Comparison of ENCODE assay signal across 15 cellular contexts in genomic region chr12:1919284-1919683, GRCh38. TPM values are rescaled to one million over a fixed set of nuclear protein-coding genes. Genes with fewer than 3 reads are reported as not detected.
DNase-seq lines count a peak whose midpoint lies in the region; ATAC-seq and TF ChIP-seq lines count a peak whose summit lies in the region.
"Had no signal": no experiment of that assay in that cellular context is flagged by ENCODE, and none has a peak within 500 bp of the region (broad histone marks: within the 10 kb centered on the region; RNA-seq: fewer than 3 reads in every experiment).

No MANE protein-coding gene starts in this region.

- H3K4me3 ChIP-seq in fibroblast of mammary gland (ENCODE audit: control insufficient read depth, low read depth, low read length) = no peak overlapping the region
- H3K4me3 ChIP-seq: GM23338 had no signal

- H3K9me3 Mint-ChIP-seq in activated CD4-positive, alpha-beta T cell treated with anti-CD3 and anti-CD28 coated beads, Interleukin-2, amount 10 ng/mL, durations not matched to agents 24 days and 14 days = peaks cover 4% of the 10 kb centered on the region
- H3K9me3 Mint-ChIP-seq in stimulated activated memory B cell treated with anti-CD40 and anti-IgM and Interleukin-4, amounts not matched to agents 10 μg/mL and 1 μg/mL and 100 μg/mL, for 72 hours = peaks cover 3% of the 10 kb centered on the region
- H3K9me3 Mint-ChIP-seq: GM23338 had no signal

- TF ChIP-seq CTCF in fibroblast of mammary gland (conservative IDR thresholded peaks at IDR 0.05; ENCODE audit: control insufficient read depth, insufficient read depth, low read depth, low read length) = no peak

- peak; percentile 46 for DNase-seq in activated CD4-positive, alpha-beta T cell treated with anti-CD3 and anti-CD28 coated beads, Interleukin-2, amount 10 ng/mL, durations not matched to agents 24 days and 14 days
- DNase-seq in activated CD4-positive, alpha-beta T cell treated with anti-CD3 and anti-CD28 coated beads for 48 hours = no peak
- DNase-seq in HuH-7.5 (ENCODE audit: low spot score) (peak; percentile 14), fibroblast of mammary gland (ENCODE audit: low read depth) (peak; percentile 14), germinal center (ENCODE audit: low spot score) (no peak), cerebellum (ENCODE audit: low spot score) (no peak)
- no peak for DNase-seq in stimulated activated CD4-positive, alpha-beta T cell treated with anti-CD3 and anti-CD28 coated beads, Interleukin-4, amount 100 ng/mL, for 24 hours
- DNase-seq: cortex of kidney; NCI-H1436 treated with DMSO at 0.1 percent for 48 hours; NCI-H510A; stimulated activated CD4-positive, alpha-beta T cell treated with anti-CD3 and anti-CD28 coated beads, Interleukin-2, amount 100 ng/mL, for 48 hours had no signal

- peaks cover 13% of the 10 kb centered on the region for H3K27me3 Mint-ChIP-seq in activated CD4-positive, alpha-beta T cell treated with anti-CD3 and anti-CD28 coated beads, Interleukin-2, amount 10 ng/mL, durations not matched to agents 24 days and 14 days
- peaks cover 13% of the 10 kb centered on the region for H3K27me3 Mint-ChIP-seq in stimulated activated memory B cell treated with anti-CD40 and anti-IgM and Interleukin-4, amounts not matched to agents 10 μg/mL and 1 μg/mL and 100 μg/mL, for 72 hours

- H3K36me3 Mint-ChIP-seq in activated CD4-positive, alpha-beta T cell treated with anti-CD3 and anti-CD28 coated beads, Interleukin-2, amount 10 ng/mL, durations not matched to agents 24 days and 14 days (ENCODE audit: low read depth) = no peaks in the 10 kb centered on the region
- H3K36me3 Mint-ChIP-seq in stimulated activated memory B cell treated with anti-CD40 and anti-IgM and Interleukin-4, amounts not matched to agents 10 μg/mL and 1 μg/mL and 100 μg/mL, for 72 hours = peaks cover 22% of the 10 kb centered on the region

- H3K4me3 Mint-ChIP-seq in activated CD4-positive, alpha-beta T cell treated with anti-CD3 and anti-CD28 coated beads, Interleukin-2, amount 10 ng/mL, durations not matched to agents 24 days and 14 days = no peak overlapping the region
- H3K4me3 Mint-ChIP-seq in stimulated activated memory B cell treated with anti-CD40 and anti-IgM and Interleukin-4, amounts not matched to agents 10 μg/mL and 1 μg/mL and 100 μg/mL, for 72 hours = peak overlapping the region; percentile 98
- H3K4me3 Mint-ChIP-seq: GM23338 had no signal

- intact Hi-C loops in activated CD4-positive, alpha-beta T cell treated with anti-CD3 and anti-CD28 coated beads, Interleukin-2, amount 10 ng/mL, durations not matched to agents 24 days and 14 days (cut with micrococcal nuclease) = no loop called here

- H3K27ac Mint-ChIP-seq in activated CD4-positive, alpha-beta T cell treated with anti-CD3 and anti-CD28 coated beads, Interleukin-2, amount 10 ng/mL, durations not matched to agents 24 days and 14 days = no peak overlapping the region
- H3K27ac Mint-ChIP-seq in stimulated activated memory B cell treated with anti-CD40 and anti-IgM and Interleukin-4, amounts not matched to agents 10 μg/mL and 1 μg/mL and 100 μg/mL, for 72 hours = peak overlapping the region; percentile 99
- H3K27ac Mint-ChIP-seq: GM23338 had no signal

- ATAC-seq in stimulated activated memory B cell treated with anti-CD40 and anti-IgM and Interleukin-4, amounts not matched to agents 10 μg/mL and 1 μg/mL and 100 μg/mL, for 72 hours = no peak
- ATAC-seq: naive thymus-derived CD8-positive, alpha-beta T cell; right cardiac atrium had no signal

- H3K4me1 Mint-ChIP-seq in activated CD4-positive, alpha-beta T cell treated with anti-CD3 and anti-CD28 coated beads, Interleukin-2, amount 10 ng/mL, durations not matched to agents 24 days and 14 days = peaks cover 14% of the 10 kb centered on the region
- H3K4me1 Mint-ChIP-seq in stimulated activated memory B cell treated with anti-CD40 and anti-IgM and Interleukin-4, amounts not matched to agents 10 μg/mL and 1 μg/mL and 100 μg/mL, for 72 hours = peaks cover 58% of the 10 kb centered on the region

RNA-seq across cellular contexts. Expression of gene CACNA2D4, which starts 0.8 kb away (rescaled TPM):
- 6.3 and 6.8 TPM in 2 replicates for total RNA-seq in activated CD4-positive, alpha-beta T cell treated with anti-CD3 and anti-CD28 coated beads, Interleukin-2, amount 10 ng/mL, durations not matched to agents 24 days and 14 days
- total RNA-seq in cerebellum = 0.45 TPM

Comparison
In these comparisons a context has a peak if more than half of its experiments do, and no peak if none do; other contexts are left out.
1. DNase-seq: peak in activated CD4-positive, alpha-beta T cell treated with anti-CD3 and anti-CD28 coated beads, Interleukin-2, amount 10 ng/mL, durations not matched to agents 24 days and 14 days (single experiment), HuH-7.5 (single experiment) and fibroblast of mammary gland (single experiment); none in activated CD4-positive, alpha-beta T cell treated with anti-CD3 and anti-CD28 coated beads for 48 hours (single experiment), germinal center (single experiment), stimulated activated CD4-positive, alpha-beta T cell treated with anti-CD3 and anti-CD28 coated beads, Interleukin-4, amount 100 ng/mL, for 24 hours (single experiment) and cerebellum (single experiment).